Comparison of ENCODE assay signal across 1 cellular context in the genomic region with DNA sequence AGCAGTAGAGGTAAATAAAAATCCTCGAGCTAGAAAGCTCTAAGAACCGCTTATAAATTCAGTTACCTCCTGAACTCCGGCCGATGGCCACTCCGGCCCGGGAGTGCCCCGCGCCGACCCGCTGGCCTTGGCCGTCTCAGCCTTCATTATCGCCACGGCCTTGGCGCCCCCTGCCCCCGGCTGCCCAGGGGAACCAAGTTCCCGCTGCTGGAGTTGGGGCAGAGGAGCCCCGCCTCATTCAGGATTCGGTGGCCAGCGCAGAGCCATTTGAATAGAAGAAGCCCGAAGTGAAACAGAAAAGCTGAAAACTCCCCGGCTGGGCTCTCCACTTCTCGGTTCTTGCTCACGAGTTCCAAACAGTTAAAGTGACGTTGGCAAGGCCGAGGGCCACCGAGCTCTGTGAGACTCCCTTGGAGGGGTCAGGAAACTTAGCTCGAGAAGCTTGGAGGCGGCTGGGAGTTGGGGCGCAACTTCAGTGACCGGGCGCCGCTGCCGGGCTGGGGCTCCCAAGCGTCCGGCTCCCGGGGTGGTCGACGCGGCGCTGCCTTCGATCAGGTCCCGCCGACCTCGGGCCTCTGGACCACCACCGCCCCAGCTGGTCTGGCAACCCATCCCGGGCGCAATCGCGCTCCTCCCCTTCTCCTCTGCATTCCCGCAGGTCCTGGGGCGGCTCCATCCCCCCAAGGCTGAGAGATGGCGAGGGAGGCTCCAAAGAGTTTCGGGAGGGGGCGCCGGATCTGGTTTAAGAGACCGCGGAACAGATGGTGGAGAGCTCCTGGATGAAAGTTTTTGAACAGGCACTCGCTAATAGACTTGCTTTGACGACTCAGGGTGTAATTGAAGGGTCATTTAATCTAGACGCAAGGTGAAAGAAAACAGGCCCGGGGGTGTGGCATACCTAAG.
TF ChIP-seq lines count a peak whose summit lies in the region.

No MANE protein-coding gene starts in this region.

TF ChIP-seq in endothelial cell of umbilical vein, 7 proteins besides CTCF, POLR2A, EP300 and RAD21 (continued from another document):
- no peak for TF ChIP-seq GATA2 (IDR thresholded peaks at IDR 0.05; ENCODE audit: insufficient read depth, insufficient read length, low read depth, low read length)
- TF ChIP-seq EZH2 (IDR thresholded peaks at IDR 0.05; ENCODE audit: borderline replicate concordance, low read depth, low read length, severe bottlenecking) = peak; percentile 96
